In the genomic region with DNA sequence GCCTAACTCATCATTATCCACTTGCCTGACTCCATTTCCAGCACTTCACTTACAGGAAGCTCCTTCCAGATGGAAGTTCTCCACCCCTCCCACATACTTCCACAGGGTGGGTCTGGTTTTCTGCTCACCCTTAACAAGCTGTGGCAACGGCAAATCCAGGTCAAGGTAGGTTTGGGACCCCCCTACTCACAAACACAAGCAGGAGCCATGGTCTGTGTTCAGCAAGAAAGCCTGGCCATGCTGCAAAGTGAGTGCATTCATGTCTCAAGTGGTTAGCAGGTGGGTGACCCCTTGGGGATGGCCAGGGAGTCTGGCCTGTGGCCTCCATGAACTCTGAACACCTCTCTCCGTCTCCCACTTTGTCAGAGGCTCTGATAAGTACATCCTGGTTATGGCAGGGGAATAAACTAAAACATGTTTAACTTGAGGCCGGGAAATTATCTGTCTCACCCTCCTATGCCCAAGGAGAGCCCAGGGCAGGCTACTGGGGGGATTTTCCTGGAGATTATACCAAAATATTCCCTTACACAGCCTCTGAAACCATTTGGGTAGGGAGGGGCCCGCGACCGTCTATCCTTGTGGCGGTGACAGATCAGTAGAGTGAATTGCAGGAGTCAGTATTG, we compare ENCODE assay signal across 8 cellular contexts. TPM values are rescaled to one million over a fixed set of nuclear protein-coding genes. Genes with fewer than 3 reads are reported as not detected.
DNase-seq lines count a peak whose midpoint lies in the region; ATAC-seq and TF ChIP-seq lines count a peak whose summit lies in the region.

No MANE protein-coding gene starts in this region.

- CTCF ChIA-PET in T-cell (lab: Charles Lee), result interaction anchor here in 1 of 2 donors (0.7 kb wide), 1 partner anchor 12 kb away, joined by 5 read pairs; no protein-coding TSS in a partner anchor

- H3K4me1 ChIP-seq in psoas muscle, result peaks cover 13% of the 10 kb centered on the region

- no peaks in the 10 kb centered on the region for H3K36me3 Mint-ChIP-seq in T-cell

- H3K27ac Mint-ChIP-seq in T-cell, result peak overlapping the region; percentile 86 to 88

- no peaks in the 10 kb centered on the region for H3K36me3 ChIP-seq in psoas muscle (ENCODE audit: insufficient read depth in 1 of 2, low read depth in 1 of 2)

- no peak for ATAC-seq in T-cell (replicated peaks in 1 of 4)
- peak in 2 of 4 donors; percentile 17 to 26 for ATAC-seq in psoas muscle
- ATAC-seq in HG03095 (IDR thresholded peaks at IDR 0.05; ENCODE audit: unreplicated experiment), result no peak

- H3K27ac ChIP-seq in psoas muscle, result peak overlapping the region; percentile 99

- peak overlapping the region; percentile 72 to 89 (median 88) for H3K4me3 Mint-ChIP-seq in T-cell

- no peaks in the 10 kb centered on the region for H3K9me3 Mint-ChIP-seq in T-cell

- H3K4me3 ChIP-seq in GM12864 (ENCODE audit: low read depth, low read length), result peak overlapping the region; percentile 79
- H3K4me3 ChIP-seq in fibroblast of pulmonary artery (replicated peaks; ENCODE audit: low read depth, low read length), result peak overlapping the region; percentile 80
- H3K4me3 ChIP-seq in psoas muscle, result peak overlapping the region; percentile 95

- intact Hi-C loops in psoas muscle (cut with DNase I), result loop anchor here in 1 of 2 donors (2.0 to 5.0 kb wide), 2 partner anchors 35 to 86 kb away; no protein-coding TSS in a partner anchor

- DNase-seq in GM12864 (ENCODE audit: low read depth) (no peak), T-cell (no peak), fibroblast of pulmonary artery (ENCODE audit: low read depth) (no peak), psoas muscle (no peak), NCI-H1417 (lab: John Stamatoyannopoulos, UW) (no peak), NCI-H1436 (lab: John Stamatoyannopoulos, UW) (no peak), NCI-H1930 (lab: John Stamatoyannopoulos, UW) (no peak)

- POLR2A ChIA-PET in T-cell (lab: Charles Lee), result interaction anchor here in 1 of 2 donors (1.2 kb wide), 1 partner anchor 12 kb away, joined by 4 read pairs; no protein-coding TSS in a partner anchor

- H3K4me1 Mint-ChIP-seq in T-cell, result peaks cover 51 to 64% (median 56%) of the 10 kb centered on the region in 3 donors

- H3K9me3 ChIP-seq in psoas muscle, result no peaks in the 10 kb centered on the region

- no peaks in the 10 kb centered on the region for H3K27me3 Mint-ChIP-seq in T-cell

- TF ChIP-seq CTCF in GM12864 (IDR thresholded peaks at IDR 0.05; ENCODE audit: low read depth, low read length, missing control alignments) (no peak), fibroblast of pulmonary artery (IDR thresholded peaks at IDR 0.05; ENCODE audit: low read length, missing control alignments) (no peak), psoas muscle (IDR thresholded peaks at IDR 0.05) (no peak)

- whole genome bisulfite sequencing in psoas muscle, 3 donors, result 19 to 26% (median 23%) methylated on average over 7 of the region's 7 CpGs

- no peaks in the 10 kb centered on the region for H3K27me3 ChIP-seq in psoas muscle (ENCODE audit: insufficient read depth in 3 of 3, low read length in 2 of 3)

RNA-seq across cellular contexts. Expression of gene XPNPEP1, which starts 0.8 kb away (rescaled TPM):
- total RNA-seq in T-cell (10 to 100 TPM; 40.0 to 63.9 (median 44.6) TPM), psoas muscle (10 to 100 TPM; 34.9 to 62.3 (median 43.8) TPM)
- 10 to 100 TPM; 22.6 to 37.3 (median 29.1) TPM for polyA plus RNA-seq in psoas muscle
